ENCODE assay signal across 19 cellular contexts in genomic region chr14:19772454-19772853, GRCh38. TPM values are rescaled to one million over a fixed set of nuclear protein-coding genes. Genes with fewer than 3 reads are reported as not detected.
"Had no signal": no experiment of that assay in that cellular context is flagged by ENCODE, and none has a peak within 500 bp of the region (broad histone marks: within the 10 kb centered on the region; RNA-seq: fewer than 3 reads in every experiment).

No MANE protein-coding gene starts in this region.

RNA-seq across cellular contexts. Expression of gene OR4M1, which starts 0.8 kb away (rescaled TPM):
- total RNA-seq: activated CD4-positive, alpha-beta memory T cell treated with anti-CD3 and anti-CD28 coated beads, Interleukin-2, amount 10 ng/mL, durations not matched to agents 7 days and 5 days; activated CD4-positive, alpha-beta T cell treated with anti-CD3 and anti-CD28 coated beads, Interleukin-2, amount 10 ng/mL, durations not matched to agents 7 days and 5 days; activated naive CD8-positive, alpha-beta T cell treated with anti-CD3 and anti-CD28 coated beads, Interleukin-2, amount 10 ng/mL, durations not matched to agents 7 days and 5 days; ascending aorta; chondrocyte; esophagus mucosa; heart left ventricle; kidney; left colon; lower leg skin; mesothelial cell of epicardium; osteocyte; progenitor cell of endocrine pancreas; renal cortical epithelial cell; right lobe of liver; subcutaneous adipose tissue; thoracic aorta; uterus; WTC11 had no signal

RNA-seq across cellular contexts. Expression of gene OR4Q3, which starts 29.1 kb away (rescaled TPM):
- total RNA-seq: activated CD4-positive, alpha-beta memory T cell treated with anti-CD3 and anti-CD28 coated beads, Interleukin-2, amount 10 ng/mL, durations not matched to agents 7 days and 5 days; activated CD4-positive, alpha-beta T cell treated with anti-CD3 and anti-CD28 coated beads, Interleukin-2, amount 10 ng/mL, durations not matched to agents 7 days and 5 days; activated naive CD8-positive, alpha-beta T cell treated with anti-CD3 and anti-CD28 coated beads, Interleukin-2, amount 10 ng/mL, durations not matched to agents 7 days and 5 days; ascending aorta; chondrocyte; esophagus mucosa; heart left ventricle; kidney; left colon; lower leg skin; mesothelial cell of epicardium; osteocyte; progenitor cell of endocrine pancreas; renal cortical epithelial cell; right lobe of liver; subcutaneous adipose tissue; thoracic aorta; uterus; WTC11 had no signal

RNA-seq across cellular contexts. Expression of gene OR4N2, which starts 31.1 kb away (rescaled TPM):
- total RNA-seq: activated CD4-positive, alpha-beta memory T cell treated with anti-CD3 and anti-CD28 coated beads, Interleukin-2, amount 10 ng/mL, durations not matched to agents 7 days and 5 days; activated CD4-positive, alpha-beta T cell treated with anti-CD3 and anti-CD28 coated beads, Interleukin-2, amount 10 ng/mL, durations not matched to agents 7 days and 5 days; activated naive CD8-positive, alpha-beta T cell treated with anti-CD3 and anti-CD28 coated beads, Interleukin-2, amount 10 ng/mL, durations not matched to agents 7 days and 5 days; ascending aorta; chondrocyte; esophagus mucosa; kidney; left colon; lower leg skin; mesothelial cell of epicardium; osteocyte; progenitor cell of endocrine pancreas; renal cortical epithelial cell; right lobe of liver; subcutaneous adipose tissue; thoracic aorta; uterus; WTC11 had no signal

RNA-seq across cellular contexts. Expression of gene OR11H2, which starts 58.8 kb away (rescaled TPM):
- total RNA-seq: activated CD4-positive, alpha-beta memory T cell treated with anti-CD3 and anti-CD28 coated beads, Interleukin-2, amount 10 ng/mL, durations not matched to agents 7 days and 5 days; activated CD4-positive, alpha-beta T cell treated with anti-CD3 and anti-CD28 coated beads, Interleukin-2, amount 10 ng/mL, durations not matched to agents 7 days and 5 days; activated naive CD8-positive, alpha-beta T cell treated with anti-CD3 and anti-CD28 coated beads, Interleukin-2, amount 10 ng/mL, durations not matched to agents 7 days and 5 days; ascending aorta; chondrocyte; esophagus mucosa; heart left ventricle; kidney; left colon; lower leg skin; mesothelial cell of epicardium; osteocyte; progenitor cell of endocrine pancreas; renal cortical epithelial cell; right lobe of liver; subcutaneous adipose tissue; thoracic aorta; uterus; WTC11 had no signal
